7 cellular contexts compared by ENCODE assay signal in genomic region chr14:89056394-89056793, GRCh38.
"Had no signal": no experiment of that assay in that cellular context is flagged by ENCODE, and none has a peak within 500 bp of the region (broad histone marks: within the 10 kb centered on the region; RNA-seq: fewer than 3 reads in every experiment).

No MANE protein-coding gene starts in this region.

- H3K4me2 ChIP-seq: KMS-11 had no signal

- H3K9ac ChIP-seq: KMS-11 had no signal

- H3K4me3 ChIP-seq: K562 had no signal

- H3K27ac ChIP-seq: HL-60, KMS-11 had no signal

- DNase-seq: IMR-90, KBM-7, KG1 had no signal

- FAIRE-seq: HepG2, K562 had no signal
